In the genomic region with DNA sequence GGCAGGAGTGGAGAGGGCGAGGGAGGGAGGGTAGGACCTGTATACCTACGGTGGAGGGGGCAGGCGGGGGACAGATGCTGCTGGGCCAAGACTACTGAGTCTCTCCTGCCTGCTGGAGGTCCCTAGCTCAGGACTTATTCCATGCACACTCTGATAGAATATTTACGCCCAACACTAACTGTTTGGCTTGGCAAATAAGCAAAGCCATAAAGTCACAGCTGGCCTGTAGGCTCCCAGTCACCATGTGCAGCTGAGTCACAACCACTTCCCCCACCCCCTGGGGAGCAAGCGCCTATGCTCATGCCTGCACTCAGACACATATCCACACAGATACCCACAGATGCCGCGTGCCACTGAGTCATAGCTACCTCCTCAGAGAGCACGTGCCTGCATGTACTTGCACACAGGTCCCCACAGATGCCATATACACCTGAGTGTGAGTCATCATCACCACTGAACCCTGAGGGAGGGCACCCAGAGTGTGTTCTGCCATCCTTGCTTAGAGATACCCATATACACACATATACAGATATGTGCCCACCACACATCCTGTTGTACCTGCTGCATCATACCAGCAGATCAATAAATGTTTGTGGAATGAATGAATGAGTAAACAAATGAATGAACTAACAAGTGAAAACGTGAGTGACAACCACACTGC, we compare ENCODE assay signal across 8 cellular contexts.
A peak's percentile ranks its signal among the peaks of the same experiment; 100 is the strongest.
DNase-seq lines count a peak whose midpoint lies in the region; ATAC-seq and TF ChIP-seq lines count a peak whose summit lies in the region.

No MANE protein-coding gene starts in this region.

- DNase-seq in NCI-H2029 (lab: John Stamatoyannopoulos, UW), result peak; percentile 62
- no peak for DNase-seq in NCI-H2029 treated with DMSO at 0.1 percent for 48 hours (lab: John Stamatoyannopoulos, UW)
- peak; percentile 87 for DNase-seq in activated T-cell treated with anti-CD3 and anti-CD28 coated beads for 4 hours
- DNase-seq in erythroblast (lab: John Stamatoyannopoulos, UW), result peak; percentile 50 to 69
- DNase-seq in nephron progenitor cell, result no peak
- DNase-seq in stimulated activated naive CD8-positive, alpha-beta T cell treated with anti-CD3 and anti-CD28 coated beads, Interleukin-15, amount 100 ng/mL, for 72 hours, result peak; percentile 88 to 96

- no peak overlapping the region for H2AFZ ChIP-seq in OCI-LY1 (ENCODE audit: low read length)

- TF ChIP-seq POLR2A in erythroblast (IDR thresholded peaks at IDR 0.05; ENCODE audit: low read length), result no peak

- H4K20me1 ChIP-seq in OCI-LY1 (ENCODE audit: insufficient read depth, low read length), result no peaks in the 10 kb centered on the region

- H3K9me3 ChIP-seq in OCI-LY1 (ENCODE audit: low read length), result no peaks in the 10 kb centered on the region

- H3K9me2 ChIP-seq in OCI-LY1 (ENCODE audit: low read depth, low read length), result no peaks in the 10 kb centered on the region

- H3F3A ChIP-seq in OCI-LY1 (ENCODE audit: insufficient read depth, low read length), result peaks cover 7% of the 10 kb centered on the region

- H3K27ac ChIP-seq in OCI-LY1 (ENCODE audit: low read depth, low read length, poor library complexity, severe bottlenecking), result peak overlapping the region; percentile 91

- ATAC-seq in HG03175 (IDR thresholded peaks at IDR 0.05; ENCODE audit: unreplicated experiment), result peak; percentile 41
- peak; percentile 93 for ATAC-seq in stimulated activated naive CD8-positive, alpha-beta T cell treated with anti-CD3 and anti-CD28 coated beads, Interleukin-15, amount 100 ng/mL, for 72 hours

- H3K4me1 Mint-ChIP-seq in nephron progenitor cell, result peaks cover 66% of the 10 kb centered on the region
- peaks cover 67% of the 10 kb centered on the region for H3K4me1 Mint-ChIP-seq in stimulated activated naive CD8-positive, alpha-beta T cell treated with anti-CD3 and anti-CD28 coated beads, Interleukin-15, amount 100 ng/mL, for 72 hours

- H3K27me3 Mint-ChIP-seq in nephron progenitor cell (ENCODE audit: low read depth, poor library complexity), result peaks cover 5% of the 10 kb centered on the region
- no peaks in the 10 kb centered on the region for H3K27me3 Mint-ChIP-seq in stimulated activated naive CD8-positive, alpha-beta T cell treated with anti-CD3 and anti-CD28 coated beads, Interleukin-15, amount 100 ng/mL, for 72 hours

- peaks cover 3% of the 10 kb centered on the region for H3K9me3 Mint-ChIP-seq in nephron progenitor cell
- H3K9me3 Mint-ChIP-seq in stimulated activated naive CD8-positive, alpha-beta T cell treated with anti-CD3 and anti-CD28 coated beads, Interleukin-15, amount 100 ng/mL, for 72 hours, result no peaks in the 10 kb centered on the region

- peak overlapping the region; percentile 98 for H3K4me2 ChIP-seq in OCI-LY1 (ENCODE audit: low read length)

- H3K4me3 ChIP-seq in OCI-LY1 (ENCODE audit: low read depth, low read length, poor library complexity, severe bottlenecking), result peak overlapping the region; percentile 73

- no peak for TF ChIP-seq CTCF in OCI-LY1 (IDR thresholded peaks at IDR 0.05; ENCODE audit: low read length)
- no peak for TF ChIP-seq CTCF in nephron progenitor cell (IDR thresholded peaks at IDR 0.05)

- H3K9ac ChIP-seq in OCI-LY1 (ENCODE audit: low read length), result peak overlapping the region; percentile 92

- peaks cover 57% of the 10 kb centered on the region for H3K4me1 ChIP-seq in OCI-LY1 (ENCODE audit: insufficient read depth, low read length, severe bottlenecking)

- H3K4me3 Mint-ChIP-seq in nephron progenitor cell, result peak overlapping the region; percentile 77
- H3K4me3 Mint-ChIP-seq in stimulated activated naive CD8-positive, alpha-beta T cell treated with anti-CD3 and anti-CD28 coated beads, Interleukin-15, amount 100 ng/mL, for 72 hours, result peak overlapping the region; percentile 79 to 81

- no peaks in the 10 kb centered on the region for H3K36me3 ChIP-seq in OCI-LY1 (ENCODE audit: insufficient read depth, low read length)

- H3K27me3 ChIP-seq in OCI-LY1 (ENCODE audit: insufficient read depth, low read length), result no peaks in the 10 kb centered on the region

- H3K27ac Mint-ChIP-seq in nephron progenitor cell, result peak overlapping the region; percentile 84
- peak overlapping the region; percentile 93 to 98 for H3K27ac Mint-ChIP-seq in stimulated activated naive CD8-positive, alpha-beta T cell treated with anti-CD3 and anti-CD28 coated beads, Interleukin-15, amount 100 ng/mL, for 72 hours

- no peaks in the 10 kb centered on the region for H3K79me2 ChIP-seq in OCI-LY1 (ENCODE audit: insufficient read depth, low read length)

- H3K36me3 Mint-ChIP-seq in nephron progenitor cell (ENCODE audit: low read depth), result peaks cover 4% of the 10 kb centered on the region

Comparison
In these comparisons a context has a peak if more than half of its experiments do, and no peak if none do; other contexts are left out.
1. DNase-seq: peak in NCI-H2029 (single experiment), activated T-cell treated with anti-CD3 and anti-CD28 coated beads for 4 hours (single experiment), erythroblast (2 of 2) and stimulated activated naive CD8-positive, alpha-beta T cell treated with anti-CD3 and anti-CD28 coated beads, Interleukin-15, amount 100 ng/mL, for 72 hours (2 of 2); none in NCI-H2029 treated with DMSO at 0.1 percent for 48 hours (single experiment) and nephron progenitor cell (single experiment).